1 cellular context compared by ENCODE assay signal in the genomic region with DNA sequence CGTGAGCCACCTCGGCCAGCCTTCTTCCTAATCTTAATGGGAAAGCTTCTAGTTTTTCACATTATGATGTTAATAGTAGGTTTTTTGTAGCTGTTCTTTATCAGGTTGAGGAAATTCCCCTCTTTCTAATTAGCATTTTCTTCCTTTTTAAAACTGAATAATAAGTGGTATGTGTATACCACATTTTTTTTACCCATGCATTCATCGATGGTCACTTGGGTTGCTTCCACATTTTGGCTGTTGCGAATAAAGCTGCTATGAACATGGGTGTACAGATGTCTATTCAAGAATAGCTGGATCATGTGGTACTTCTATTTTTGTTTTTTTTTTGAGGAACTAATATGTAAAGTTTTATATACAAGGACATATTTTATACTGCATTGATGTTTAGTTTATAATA.
A peak's percentile ranks its signal among the peaks of the same experiment; 100 is the strongest.
TF ChIP-seq lines count a peak whose summit lies in the region.

No MANE protein-coding gene starts in this region.

TF ChIP-seq in GM12878, 131 proteins besides CTCF, POLR2A, EP300 and RAD21:
- TF ChIP-seq NR2C1 (IDR thresholded peaks at IDR 0.05) (no peak), TCF12 (IDR thresholded peaks at IDR 0.05; ENCODE audit: low read depth, low read length) (no peak), EZH2 (IDR thresholded peaks at IDR 0.05; ENCODE audit: borderline replicate concordance, control insufficient read depth, low read depth, low read length) (no peak), CBFB (IDR thresholded peaks at IDR 0.05; ENCODE audit: low read depth) (no peak), TCF3 (IDR thresholded peaks at IDR 0.05; ENCODE audit: borderline replicate concordance, insufficient read depth, low read depth, low read length) (no peak), NFYA (IDR thresholded peaks at IDR 0.05; ENCODE audit: borderline replicate concordance, low read depth, low read length) (no peak), EED (IDR thresholded peaks at IDR 0.05; ENCODE audit: low read depth) (no peak), MEF2B (IDR thresholded peaks at IDR 0.05; ENCODE audit: partially characterized antibody, poor library complexity, severe bottlenecking) (no peak), ZBTB40 (IDR thresholded peaks at IDR 0.05; ENCODE audit: borderline replicate concordance) (peak; percentile 33; the same call in 1 of the 2 replicates), WRNIP1 (IDR thresholded peaks at IDR 0.05; ENCODE audit: borderline replicate concordance, low read depth, low read length) (no peak), ZNF384 (IDR thresholded peaks at IDR 0.05; ENCODE audit: borderline replicate concordance, low read depth, low read length) (peak; percentile 76; the same call in 1 of the 2 replicates), RELB (IDR thresholded peaks at IDR 0.05; ENCODE audit: low read depth) (peak; percentile 48; the same call in 1 of the 2 replicates), TARDBP (IDR thresholded peaks at IDR 0.05; ENCODE audit: borderline replicate concordance) (no peak), RFX5 (IDR thresholded peaks at IDR 0.05; ENCODE audit: low read depth, low read length) (no peak), MYB (IDR thresholded peaks at IDR 0.05; ENCODE audit: borderline replicate concordance, low read depth, low read length) (no peak), BRCA1 (IDR thresholded peaks at IDR 0.05; ENCODE audit: low read depth, low read length) (no peak), LARP7 (IDR thresholded peaks at IDR 0.05) (no peak)
- TF ChIP-seq, protein P1, sequence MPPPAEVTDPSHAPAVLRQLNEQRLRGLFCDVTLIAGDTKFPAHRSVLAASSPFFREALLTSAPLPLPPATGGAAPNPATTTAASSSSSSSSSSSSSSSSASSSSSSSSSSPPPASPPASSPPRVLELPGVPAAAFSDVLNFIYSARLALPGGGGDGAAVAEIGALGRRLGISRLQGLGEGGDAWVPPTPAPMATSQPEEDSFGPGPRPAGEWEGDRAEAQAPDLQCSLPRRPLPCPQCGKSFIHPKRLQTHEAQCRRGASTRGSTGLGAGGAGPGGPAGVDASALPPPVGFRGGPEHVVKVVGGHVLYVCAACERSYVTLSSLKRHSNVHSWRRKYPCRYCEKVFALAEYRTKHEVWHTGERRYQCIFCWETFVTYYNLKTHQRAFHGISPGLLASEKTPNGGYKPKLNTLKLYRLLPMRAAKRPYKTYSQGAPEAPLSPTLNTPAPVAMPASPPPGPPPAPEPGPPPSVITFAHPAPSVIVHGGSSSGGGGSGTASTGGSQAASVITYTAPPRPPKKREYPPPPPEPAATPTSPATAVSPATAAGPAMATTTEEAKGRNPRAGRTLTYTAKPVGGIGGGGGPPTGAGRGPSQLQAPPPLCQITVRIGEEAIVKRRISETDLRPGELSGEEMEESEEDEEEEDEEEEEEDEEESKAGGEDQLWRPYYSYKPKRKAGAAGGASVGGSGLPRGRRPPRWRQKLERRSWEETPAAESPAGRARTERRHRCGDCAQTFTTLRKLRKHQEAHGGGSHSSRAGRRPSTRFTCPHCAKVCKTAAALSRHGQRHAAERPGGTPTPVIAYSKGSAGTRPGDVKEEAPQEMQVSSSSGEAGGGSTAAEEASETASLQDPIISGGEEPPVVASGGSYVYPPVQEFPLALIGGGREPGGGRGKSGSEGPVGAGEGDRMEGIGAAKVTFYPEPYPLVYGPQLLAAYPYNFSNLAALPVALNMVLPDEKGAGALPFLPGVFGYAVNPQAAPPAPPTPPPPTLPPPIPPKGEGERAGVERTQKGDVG (CRISPR knock-in tag; IDR thresholded peaks at IDR 0.05) = no peak
- TF ChIP-seq, protein P2, sequence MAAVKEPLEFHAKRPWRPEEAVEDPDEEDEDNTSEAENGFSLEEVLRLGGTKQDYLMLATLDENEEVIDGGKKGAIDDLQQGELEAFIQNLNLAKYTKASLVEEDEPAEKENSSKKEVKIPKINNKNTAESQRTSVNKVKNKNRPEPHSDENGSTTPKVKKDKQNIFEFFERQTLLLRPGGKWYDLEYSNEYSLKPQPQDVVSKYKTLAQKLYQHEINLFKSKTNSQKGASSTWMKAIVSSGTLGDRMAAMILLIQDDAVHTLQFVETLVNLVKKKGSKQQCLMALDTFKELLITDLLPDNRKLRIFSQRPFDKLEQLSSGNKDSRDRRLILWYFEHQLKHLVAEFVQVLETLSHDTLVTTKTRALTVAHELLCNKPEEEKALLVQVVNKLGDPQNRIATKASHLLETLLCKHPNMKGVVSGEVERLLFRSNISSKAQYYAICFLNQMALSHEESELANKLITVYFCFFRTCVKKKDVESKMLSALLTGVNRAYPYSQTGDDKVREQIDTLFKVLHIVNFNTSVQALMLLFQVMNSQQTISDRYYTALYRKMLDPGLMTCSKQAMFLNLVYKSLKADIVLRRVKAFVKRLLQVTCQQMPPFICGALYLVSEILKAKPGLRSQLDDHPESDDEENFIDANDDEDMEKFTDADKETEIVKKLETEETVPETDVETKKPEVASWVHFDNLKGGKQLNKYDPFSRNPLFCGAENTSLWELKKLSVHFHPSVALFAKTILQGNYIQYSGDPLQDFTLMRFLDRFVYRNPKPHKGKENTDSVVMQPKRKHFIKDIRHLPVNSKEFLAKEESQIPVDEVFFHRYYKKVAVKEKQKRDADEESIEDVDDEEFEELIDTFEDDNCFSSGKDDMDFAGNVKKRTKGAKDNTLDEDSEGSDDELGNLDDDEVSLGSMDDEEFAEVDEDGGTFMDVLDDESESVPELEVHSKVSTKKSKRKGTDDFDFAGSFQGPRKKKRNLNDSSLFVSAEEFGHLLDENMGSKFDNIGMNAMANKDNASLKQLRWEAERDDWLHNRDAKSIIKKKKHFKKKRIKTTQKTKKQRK (IDR thresholded peaks at IDR 0.05; ENCODE audit: low read depth, low read length) = no peak
